ENCODE assay signal across 9 cellular contexts in genomic region chr2:19349911-19350677, GRCh38. TPM values are rescaled to one million over a fixed set of nuclear protein-coding genes. Genes with fewer than 3 reads are reported as not detected.
A peak's percentile ranks its signal among the peaks of the same experiment; 100 is the strongest.
DNase-seq lines count a peak whose midpoint lies in the region; ATAC-seq, FAIRE-seq and TF ChIP-seq lines count a peak whose summit lies in the region.
"Had no signal": no experiment of that assay in that cellular context is flagged by ENCODE, and none has a peak within 500 bp of the region (broad histone marks: within the 10 kb centered on the region; RNA-seq: fewer than 3 reads in every experiment).

No MANE protein-coding gene starts in this region.

- H3K9me3 ChIP-seq in WERI-Rb-1 (ENCODE audit: severe bottlenecking) (peaks cover 9% of the 10 kb centered on the region), H1 (ENCODE audit: insufficient read depth in 2 of 2, low read depth in 1 of 2, low read length in 1 of 2) (no peaks in the 10 kb centered on the region), tibial artery (no peaks in the 10 kb centered on the region)

- no peak overlapping the region for H2AFZ ChIP-seq in H1 (ENCODE audit: low read length)

- peaks cover 66% of the 10 kb centered on the region for H3K27me3 ChIP-seq in WERI-Rb-1 (ENCODE audit: insufficient read depth, low read depth, severe bottlenecking)
- H3K27me3 ChIP-seq in H1 (replicated peaks in 1 of 4; ENCODE audit: control insufficient read depth in 3 of 4, extremely low read depth in 1 of 4, insufficient read depth in 3 of 4, low read length in 3 of 4) = peaks cover 61 to 69% (median 68%) of the 10 kb centered on the region in 4 experiments
- no peaks in the 10 kb centered on the region for H3K27me3 ChIP-seq in tibial artery

- no peak for ATAC-seq in GM18868 (IDR thresholded peaks at IDR 0.05; ENCODE audit: unreplicated experiment)

- no peaks in the 10 kb centered on the region; the same call in 1 of the 2 replicates for H3K36me3 ChIP-seq in WERI-Rb-1
- H3K36me3 ChIP-seq in H1 (ENCODE audit: control insufficient read depth in 2 of 4, insufficient read depth in 4 of 4, low read length in 3 of 4) = 0 out of 8 replicates have a peak, but pooled peaks cover 0 to 6% (median 0%) of the 10 kb centered on the region in 4 experiments
- peaks cover 0 to 34% (median 18%) of the 10 kb centered on the region in 3 donors for H3K36me3 ChIP-seq in tibial artery

- H2BK20ac ChIP-seq in H1 (ENCODE audit: low read length) = no peak overlapping the region

- CTCF ChIA-PET in H1 (lab: Charles Lee; ENCODE audit: partially characterized antibody) = interaction anchor here (0.5 to 7.5 kb wide), 41 partner anchors 10 to 830 kb away, joined by 3 to 104 read pairs (median 4); partner anchors contain the start of gene OSR1

- H2BK120ac ChIP-seq in H1 (replicated peaks; ENCODE audit: low read depth, low read length) = no peak overlapping the region

- H3K4me3 ChIP-seq in WERI-Rb-1 (ENCODE audit: low read depth, low read length) (peak overlapping the region; percentile 27), H1 (ENCODE audit: extremely low read depth in 1 of 4, insufficient read depth in 2 of 4, low read depth in 3 of 4, low read length in 4 of 4) (peak overlapping the region; percentile 2 to 56 (median 34); a peak in 7 of 8 replicates), tibial artery (peak overlapping the region; percentile 15 to 31)

- FAIRE-seq in H1 (lab: Jason Lieb, UNC) = no peak
- FAIRE-seq: G401.6 had no signal

- no peaks in the 10 kb centered on the region for H3K79me2 ChIP-seq in H1 (ENCODE audit: control insufficient read depth in 1 of 2, insufficient read depth in 2 of 2, low read length in 2 of 2)

- H3K79me1 ChIP-seq in H1 (ENCODE audit: low read depth, low read length) = no peaks in the 10 kb centered on the region; the same call in 1 of the 2 replicates

- no peak overlapping the region for H3K27ac ChIP-seq in WERI-Rb-1
- H3K27ac ChIP-seq in H1 (ENCODE audit: low read depth, low read length) = no peak overlapping the region
- peak overlapping the region; percentile 93 to 96 for H3K27ac ChIP-seq in tibial artery

- H3K4ac ChIP-seq in H1 (replicated peaks; ENCODE audit: insufficient read length, low read depth, low read length) = no peak overlapping the region

- no peak overlapping the region for H2BK12ac ChIP-seq in H1 (ENCODE audit: low read depth, low read length)

- H3K4me2 ChIP-seq in H1 (ENCODE audit: insufficient read depth in 1 of 2, low read depth in 2 of 2, low read length in 2 of 2) = peak overlapping the region; percentile 72 to 82

- peaks cover 0 to 17% (median 9%) of the 10 kb centered on the region in 4 experiments; a peak in 6 of 7 replicates for H3K4me1 ChIP-seq in H1 (replicated peaks in 1 of 4; ENCODE audit: control insufficient read depth in 3 of 4, insufficient read depth in 4 of 4, low read length in 3 of 4)
- peaks cover 0 to 50% (median 22%) of the 10 kb centered on the region in 4 donors for H3K4me1 ChIP-seq in tibial artery

- H2BK5ac ChIP-seq in H1 (ENCODE audit: low read depth, low read length) = no peak overlapping the region

- POLR2A ChIA-PET in H1 (lab: Charles Lee; ENCODE audit: partially characterized antibody) = interaction anchor here (1.4 kb wide), 1 partner anchor 9 kb away, joined by 6 read pairs; the partner anchor contains the start of gene OSR1

- no peak overlapping the region for H3K14ac ChIP-seq in H1 (ENCODE audit: insufficient read length)

- WGBS in H1 (ENCODE audit: extremely low coverage in 1 of 2, insufficient coverage in 1 of 2, insufficient read length in 1 of 2, insufficient replicate concordance in 2 of 2, low coverage in 1 of 2, low lambda C conversion rate in 2 of 2, missing lambda C conversion rate in 1 of 2), 2 experiments = 27% methylated on average over 42 of the region's 47 CpGs; no CpG with 5 or more reads in 1 of the 2 experiments

- intact Hi-C loops in tibial artery (cut with DNase I; ENCODE audit: low total_unique reads) = loop anchor here (5.0 to 10.0 kb wide), 3 partner anchors 365 to 913 kb away; no protein-coding TSS in a partner anchor

- H3K56ac ChIP-seq in H1 (replicated peaks; ENCODE audit: insufficient read length, low read depth, low read length) = no peak overlapping the region

- TF ChIP-seq POLR2A in H1 (IDR thresholded peaks at IDR 0.05; ENCODE audit: control extremely low read depth in 1 of 2, low read depth in 2 of 2, low read length in 2 of 2) = no peak

- no peak overlapping the region for H3K9ac ChIP-seq in H1 (replicated peaks in 1 of 4; ENCODE audit: extremely low read depth in 1 of 4, low read depth in 3 of 4, low read length in 3 of 4)

- H3K23ac ChIP-seq in H1 (ENCODE audit: insufficient read length) = no peak overlapping the region

- TF ChIP-seq CTCF in WERI-Rb-1 (IDR thresholded peaks at IDR 0.05; ENCODE audit: low read depth, low read length) (peak; percentile 97), H1 (IDR thresholded peaks at IDR 0.05; ENCODE audit: control extremely low read depth in 1 of 3, insufficient read depth in 1 of 3, low read depth in 1 of 3, low read length in 3 of 3) (peak in 2 of 3 experiments; percentile 91; a peak in 3 of 4 replicates), tibial artery (IDR thresholded peaks at IDR 0.05) (peak; percentile 76 to 78)

- H2BK15ac ChIP-seq in H1 (ENCODE audit: low read length) = no peak overlapping the region

- no peak overlapping the region; the same call in 1 of the 2 replicates for H3K18ac ChIP-seq in H1 (ENCODE audit: extremely low read depth, low read length)

- TF ChIP-seq EP300 in H1 (IDR thresholded peaks at IDR 0.05; ENCODE audit: borderline replicate concordance in 1 of 2, low read depth in 2 of 2, low read length in 2 of 2) = no peak

- no peak overlapping the region for H4K8ac ChIP-seq in H1 (ENCODE audit: extremely low read depth, insufficient read depth, low read length)

- H4K91ac ChIP-seq in H1 (replicated peaks; ENCODE audit: insufficient read length, low read length) = no peak overlapping the region

- peak; percentile 79 to 89 for TF ChIP-seq RAD21 in H1 (IDR thresholded peaks at IDR 0.05 in 1 of 2, conservative IDR thresholded peaks at IDR 0.05 in 1 of 2; ENCODE audit: low read depth in 2 of 2, low read length in 2 of 2)

- DNase-seq in activated effector memory CD4-positive, alpha-beta T cell treated with anti-CD3 and anti-CD28 coated beads, Interleukin-2, amount 50 U/mL, for 16 hours = peak; percentile 84
- no peak for DNase-seq in activated effector memory CD4-positive, alpha-beta T cell treated with Interleukin-2 at 50 U/mL for 16 hours
- DNase-seq in WERI-Rb-1 (peak; percentile 84), H1 (ENCODE audit: low read depth in 1 of 2, low spot score in 2 of 2) (peak in 1 of 2 experiments; percentile 95), middle frontal gyrus (ENCODE audit: extremely low spot score, low spot score) (peak; percentile 16), tibial artery (peak; percentile 59 to 85), NCI-H1048 (lab: John Stamatoyannopoulos, UW) (no peak)

- no peak overlapping the region for H2AK5ac ChIP-seq in H1 (ENCODE audit: low read depth, low read length)

- peaks cover 13 to 23% of the 10 kb centered on the region in 2 experiments for H4K20me1 ChIP-seq in H1 (replicated peaks in 1 of 2; ENCODE audit: control insufficient read depth in 1 of 2, insufficient read depth in 2 of 2, low read length in 2 of 2)

- no peak overlapping the region for H4K5ac ChIP-seq in H1 (ENCODE audit: insufficient read length, low read depth, low read length)

- H3K23me2 ChIP-seq in H1 (ENCODE audit: low read depth, low read length) = no peaks in the 10 kb centered on the region; the same call in 1 of the 2 replicates

TF ChIP-seq in H1, 55 proteins besides CTCF, POLR2A, EP300 and RAD21 (continues in another document):
- TF ChIP-seq PHF8 (conservative IDR thresholded peaks at IDR 0.05; ENCODE audit: low read depth, low read length) (no peak), CHD1 (IDR thresholded peaks at IDR 0.05; ENCODE audit: low read depth, low read length) (no peak), HDAC2 (IDR thresholded peaks at IDR 0.05; ENCODE audit: borderline replicate concordance in 1 of 2, low read depth in 2 of 2, low read length in 2 of 2) (no peak), CTBP2 (IDR thresholded peaks at IDR 0.05; ENCODE audit: borderline replicate concordance, insufficient read depth, insufficient read length, low read length) (peak; percentile 78), MAFK (IDR thresholded peaks at IDR 0.05; ENCODE audit: low read depth, low read length) (no peak), EGR1 (IDR thresholded peaks at IDR 0.05; ENCODE audit: borderline replicate concordance, low read depth, low read length) (no peak), RNF2 (IDR thresholded peaks at IDR 0.05; ENCODE audit: borderline replicate concordance, low read depth, low read length, missing control alignments, poor library complexity, severe bottlenecking) (no peak), CBX8 (IDR thresholded peaks at IDR 0.05; ENCODE audit: borderline replicate concordance, low read depth, low read length) (no peak), JUND (IDR thresholded peaks at IDR 0.05; ENCODE audit: low read length) (no peak), GTF2F1 (IDR thresholded peaks at IDR 0.05; ENCODE audit: borderline replicate concordance, low read depth, low read length) (no peak), JUN (IDR thresholded peaks at IDR 0.05; ENCODE audit: low read depth, low read length) (no peak), SP1 (IDR thresholded peaks at IDR 0.05; ENCODE audit: low read depth, low read length) (no peak)
- TF ChIP-seq, protein P1, sequence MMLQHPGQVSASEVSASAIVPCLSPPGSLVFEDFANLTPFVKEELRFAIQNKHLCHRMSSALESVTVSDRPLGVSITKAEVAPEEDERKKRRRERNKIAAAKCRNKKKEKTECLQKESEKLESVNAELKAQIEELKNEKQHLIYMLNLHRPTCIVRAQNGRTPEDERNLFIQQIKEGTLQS (IDR thresholded peaks at IDR 0.05; ENCODE audit: insufficient read depth, low read depth, low read length) = no peak
- TF ChIP-seq, protein P2, sequence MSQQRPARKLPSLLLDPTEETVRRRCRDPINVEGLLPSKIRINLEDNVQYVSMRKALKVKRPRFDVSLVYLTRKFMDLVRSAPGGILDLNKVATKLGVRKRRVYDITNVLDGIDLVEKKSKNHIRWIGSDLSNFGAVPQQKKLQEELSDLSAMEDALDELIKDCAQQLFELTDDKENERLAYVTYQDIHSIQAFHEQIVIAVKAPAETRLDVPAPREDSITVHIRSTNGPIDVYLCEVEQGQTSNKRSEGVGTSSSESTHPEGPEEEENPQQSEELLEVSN (IDR thresholded peaks at IDR 0.05) = peak; percentile 44; the same call in 1 of the 2 replicates

RNA-seq across cellular contexts. Expression of gene OSR1, which starts 8.3 kb away (rescaled TPM):
- 0.22 TPM in 1 of 2 replicates, not detected in the other for total RNA-seq in H1 (2021; fragmentation: NEBNext Ultra II Directional; extraction: Animal tissue kit (Norgen Biotek cat#: 25700))
- polyA plus RNA-seq in H1 (2011; rRNA removed) = 0.05 TPM in 2 replicates
- not detected for polyA plus RNA-seq in H1 (2011; cell fraction: cytosol; rRNA removed)
- 0.09 TPM for polyA plus RNA-seq in H1 (2011; cell fraction: nucleus; rRNA removed)
- not detected in 4 replicates for polyA plus RNA-seq in H1 (2012, experiment 1 of 2)
- 0.13 TPM for polyA plus RNA-seq in H1 (2012, experiment 2 of 2)
- polyA plus RNA-seq in H1 (2013, experiment 1 of 2) = 0.06 TPM
- 0.04 TPM for polyA plus RNA-seq in H1 (2013, experiment 2 of 2)
- polyA minus RNA-seq in H1 (2011; rRNA and poly(A)+ RNA removed) = 0.06 TPM in 1 of 2 replicates, not detected in the other
- polyA minus RNA-seq in H1 (2011; cell fraction: cytosol; rRNA and poly(A)+ RNA removed) = not detected
- polyA minus RNA-seq in H1 (2011; cell fraction: nucleus; rRNA and poly(A)+ RNA removed) = 0.10 TPM

Comparison
In these comparisons a context has a peak if more than half of its experiments do, and no peak if none do; other contexts are left out.
1. DNase-seq: peak in activated effector memory CD4-positive, alpha-beta T cell treated with anti-CD3 and anti-CD28 coated beads, Interleukin-2, amount 50 U/mL, for 16 hours (single experiment), WERI-Rb-1 (single experiment), middle frontal gyrus (single experiment) and tibial artery (2 of 2); none in activated effector memory CD4-positive, alpha-beta T cell treated with Interleukin-2 at 50 U/mL for 16 hours (single experiment) and NCI-H1048 (single experiment).
2. H3K27ac ChIP-seq: peak in tibial artery (2 of 2); none in WERI-Rb-1 (single experiment) and H1 (single experiment).
3. Peak in every context shown above with its lines, with median percentiles within 50 percentile points of each other: H3K4me3 ChIP-seq and CTCF ChIP-seq.